ENCODE assay signal across 8 cellular contexts in the genomic region with DNA sequence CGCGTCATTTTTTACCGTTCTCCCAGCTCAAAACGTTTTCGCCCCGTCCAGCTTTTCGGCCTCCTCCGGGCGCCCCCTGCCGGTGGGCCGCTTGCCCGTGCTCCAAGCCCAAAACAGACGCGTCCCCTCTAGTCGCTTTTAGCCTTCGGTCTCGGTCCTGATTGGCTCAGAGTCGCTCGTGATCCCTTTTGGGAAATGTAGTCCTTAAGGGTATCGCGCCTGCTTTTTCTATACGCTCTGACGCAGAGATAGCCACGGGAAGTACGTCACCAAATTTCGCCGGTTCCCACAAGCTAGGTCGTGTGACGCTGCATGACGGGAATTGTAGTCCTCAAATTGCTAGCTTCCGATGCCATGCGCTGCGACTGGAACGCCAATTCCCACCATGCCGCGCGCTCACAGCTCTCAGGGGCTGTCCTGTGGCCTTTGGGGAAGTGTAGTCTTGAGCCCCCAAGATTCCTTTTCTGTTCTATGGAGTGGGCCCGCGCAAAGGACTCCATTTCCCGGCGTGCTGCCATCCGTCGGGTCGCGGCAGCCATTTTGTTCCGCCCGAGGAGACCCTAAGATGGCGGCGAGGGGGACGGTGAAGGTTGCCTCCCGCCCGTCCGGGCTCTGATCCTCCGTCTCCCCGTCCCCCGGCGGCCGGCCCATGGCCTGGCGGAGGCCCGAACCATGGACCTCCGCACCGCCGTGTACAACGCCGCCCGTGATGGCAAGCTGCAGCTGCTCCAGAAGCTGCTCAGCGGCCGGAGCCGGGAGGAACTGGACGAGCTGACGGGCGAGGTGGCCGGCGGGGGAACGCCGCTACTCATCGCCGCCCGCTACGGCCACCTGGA. TPM values are rescaled to one million over a fixed set of nuclear protein-coding genes. Genes with fewer than 3 reads are reported as not detected.
DNase-seq lines count a peak whose midpoint lies in the region; ATAC-seq and TF ChIP-seq lines count a peak whose summit lies in the region.

A gene with protein sequence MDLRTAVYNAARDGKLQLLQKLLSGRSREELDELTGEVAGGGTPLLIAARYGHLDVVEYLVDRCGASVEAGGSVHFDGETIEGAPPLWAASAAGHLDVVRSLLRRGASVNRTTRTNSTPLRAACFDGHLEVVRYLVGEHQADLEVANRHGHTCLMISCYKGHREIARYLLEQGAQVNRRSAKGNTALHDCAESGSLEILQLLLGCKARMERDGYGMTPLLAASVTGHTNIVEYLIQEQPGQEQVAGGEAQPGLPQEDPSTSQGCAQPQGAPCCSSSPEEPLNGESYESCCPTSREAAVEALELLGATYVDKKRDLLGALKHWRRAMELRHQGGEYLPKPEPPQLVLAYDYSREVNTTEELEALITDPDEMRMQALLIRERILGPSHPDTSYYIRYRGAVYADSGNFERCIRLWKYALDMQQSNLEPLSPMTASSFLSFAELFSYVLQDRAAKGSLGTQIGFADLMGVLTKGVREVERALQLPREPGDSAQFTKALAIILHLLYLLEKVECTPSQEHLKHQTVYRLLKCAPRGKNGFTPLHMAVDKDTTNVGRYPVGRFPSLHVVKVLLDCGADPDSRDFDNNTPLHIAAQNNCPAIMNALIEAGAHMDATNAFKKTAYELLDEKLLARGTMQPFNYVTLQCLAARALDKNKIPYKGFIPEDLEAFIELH (plus strand): TSS at position 552 of the 836 bp plus-strand sequence. CDS start 121 bp downstream, at position 673.

- DNase-seq in NCI-H1694 (lab: John Stamatoyannopoulos, UW) (peak; percentile 92), amniotic stem cell (lab: John Stamatoyannopoulos, UW) (peak; percentile 100), left cardiac atrium (peak; percentile 100), posterior vena cava (ENCODE audit: low spot score) (peak; percentile 100), ureter (ENCODE audit: low spot score) (peak; percentile 100)

- peaks cover 8% of the 10 kb centered on the region for H3K36me3 Mint-ChIP-seq in T-helper 1 cell treated with Interleukin-12 subunit alpha and Interleukin-12 subunit beta and Interleukin-4 antibody, amounts not matched to agents 30 μg/mL and 1 μg/mL, for 36 hours (ENCODE audit: low read depth)

- peak within 1 kb of the TSS; percentile 82 for H3K4me3 Mint-ChIP-seq in T-helper 1 cell treated with Interleukin-12 subunit alpha and Interleukin-12 subunit beta and Interleukin-4 antibody, amounts not matched to agents 30 μg/mL and 1 μg/mL, for 36 hours

- H3K4me1 Mint-ChIP-seq in T-helper 1 cell treated with Interleukin-12 subunit alpha and Interleukin-12 subunit beta and Interleukin-4 antibody, amounts not matched to agents 30 μg/mL and 1 μg/mL, for 36 hours (ENCODE audit: low read depth): peaks cover 8% of the 10 kb centered on the region

- no peaks in the 10 kb centered on the region for H3K27me3 Mint-ChIP-seq in T-helper 1 cell treated with Interleukin-12 subunit alpha and Interleukin-12 subunit beta and Interleukin-4 antibody, amounts not matched to agents 30 μg/mL and 1 μg/mL, for 36 hours (ENCODE audit: low read depth)

- H3K27ac Mint-ChIP-seq in T-helper 1 cell treated with Interleukin-12 subunit alpha and Interleukin-12 subunit beta and Interleukin-4 antibody, amounts not matched to agents 30 μg/mL and 1 μg/mL, for 36 hours: peak within 1 kb of the TSS; percentile 83

- peak; percentile 92 for ATAC-seq in HG02885 (IDR thresholded peaks at IDR 0.05; ENCODE audit: poor library complexity, unreplicated experiment)
- ATAC-seq in left cardiac atrium: peak; percentile 99 to 100

- H3K9me3 Mint-ChIP-seq in T-helper 1 cell treated with Interleukin-12 subunit alpha and Interleukin-12 subunit beta and Interleukin-4 antibody, amounts not matched to agents 30 μg/mL and 1 μg/mL, for 36 hours: no peaks in the 10 kb centered on the region

- TF ChIP-seq POLR2A in GM15510 (IDR thresholded peaks at IDR 0.05; ENCODE audit: borderline replicate concordance, extremely low read depth, insufficient read length): peak; percentile 74

- intact Hi-C loops in left cardiac atrium (cut with DNase I) (no loop called here), posterior vena cava (cut with DNase I) (no loop called here)

RNA-seq across cellular contexts. Expression of the gene that starts here (rescaled TPM):
- total RNA-seq in left cardiac atrium: 10 to 100 TPM; 24.1 to 25.0 TPM
- total RNA-seq in posterior vena cava: 1 to 10 TPM; 7.7 to 9.1 TPM
- 12.2 TPM for total RNA-seq in ureter

Comparison
In these comparisons a context has a peak if more than half of its experiments do, and no peak if none do; other contexts are left out.
1. Peak in every context shown above with its lines: DNase-seq and ATAC-seq.